ENCODE assay signal across 21 cellular contexts in genomic region chr5:132177691-132178149, GRCh38.
"Had no signal": no experiment of that assay in that cellular context is flagged by ENCODE, and none has a peak within 500 bp of the region (broad histone marks: within the 10 kb centered on the region; RNA-seq: fewer than 3 reads in every experiment).

No MANE protein-coding gene starts in this region.

- H3K27ac ChIP-seq: ascending aorta, colonic mucosa, gastrocnemius medialis, left lung, sigmoid colon, tibial nerve had no signal

- H3K4me3 Mint-ChIP-seq: activated naive CD4-positive, alpha-beta T cell treated with anti-CD3 and anti-CD28 coated beads for 36 hours; central memory CD8-positive, alpha-beta T cell; mesothelial cell of epicardium; nephron progenitor cell had no signal

- ATAC-seq: esophagus mucosa, gastrocnemius medialis, left lung had no signal

- DNase-seq: activated CD4-positive, alpha-beta T cell treated with anti-CD3 and anti-CD28 coated beads, Interleukin-2, amount 50 U/mL, for 1 hour; activated naive CD4-positive, alpha-beta T cell treated with anti-CD3 and anti-CD28 coated beads for 36 hours; colonic mucosa; gastrocnemius medialis; head of caudate nucleus; left lung; nephron progenitor cell; occipital lobe; posterior cingulate gyrus; sigmoid colon; stimulated activated CD4-positive, alpha-beta T cell treated with anti-CD3 and anti-CD28 coated beads, Interleukin-4, amount 100 ng/mL, for 24 hours; stimulated activated naive CD4-positive, alpha-beta T cell; substantia nigra; T1000 had no signal

- H3K9me3 Mint-ChIP-seq: activated naive CD4-positive, alpha-beta T cell treated with anti-CD3 and anti-CD28 coated beads for 36 hours; central memory CD8-positive, alpha-beta T cell; mesothelial cell of epicardium; nephron progenitor cell had no signal

- H3K36me3 Mint-ChIP-seq: mesothelial cell of epicardium had no signal

- H3K36me3 ChIP-seq: ascending aorta, colonic mucosa, gastrocnemius medialis, left lung, sigmoid colon, tibial nerve had no signal

- FAIRE-seq: endometrium, urothelium cell line had no signal

- H3K27me3 ChIP-seq: ascending aorta, colonic mucosa, gastrocnemius medialis, left lung, sigmoid colon, tibial nerve had no signal

- H3K27ac Mint-ChIP-seq: activated naive CD4-positive, alpha-beta T cell treated with anti-CD3 and anti-CD28 coated beads for 36 hours; mesothelial cell of epicardium; nephron progenitor cell had no signal

- H3K9me3 ChIP-seq: ascending aorta, colonic mucosa, gastrocnemius medialis, left lung, sigmoid colon, tibial nerve had no signal

- H3K4me3 ChIP-seq: ascending aorta, colonic mucosa, gastrocnemius medialis, left lung, sigmoid colon, tibial nerve had no signal

- H3K4me1 ChIP-seq: ascending aorta, colonic mucosa, gastrocnemius medialis had no signal

- H3K27me3 Mint-ChIP-seq: central memory CD8-positive, alpha-beta T cell had no signal
